26 cellular contexts compared by ENCODE assay signal in genomic region chr2:236080412-236080811, GRCh38.
DNase-seq lines count a peak whose midpoint lies in the region; ATAC-seq, FAIRE-seq and TF ChIP-seq lines count a peak whose summit lies in the region.
"Had no signal": no experiment of that assay in that cellular context is flagged by ENCODE, and none has a peak within 500 bp of the region (broad histone marks: within the 10 kb centered on the region; RNA-seq: fewer than 3 reads in every experiment).

No MANE protein-coding gene starts in this region.

- TF ChIP-seq CTCF in K562 (IDR thresholded peaks at IDR 0.05 in 2 of 3, conservative IDR thresholded peaks at IDR 0.05 in 1 of 3; ENCODE audit: insufficient read depth in 2 of 3, low read depth in 1 of 3, low read length in 3 of 3) (no peak), progenitor cell of endocrine pancreas (IDR thresholded peaks at IDR 0.05; ENCODE audit: unreplicated experiment) (no peak)

- no peaks in the 10 kb centered on the region for H4K20me1 ChIP-seq in K562 (replicated peaks; ENCODE audit: control insufficient read depth, insufficient read depth, low read length)

- TF ChIP-seq RAD21 in K562 (CRISPR knock-in tag; conservative IDR thresholded peaks at IDR 0.05 in 1 of 2, IDR thresholded peaks at IDR 0.05 in 1 of 2), result no peak

- H3K23ac ChIP-seq in mesenchymal stem cell (ENCODE audit: low read length in 2 of 2), result no peak overlapping the region

- no peak for DNase-seq in K562 (ENCODE audit: extremely low read depth in 1 of 4, low spot score in 3 of 4)
- DNase-seq in mesenchymal stem cell, result no peak
- no peak for DNase-seq in progenitor cell of endocrine pancreas (ENCODE audit: low spot score, unreplicated experiment)
- DNase-seq: 8988T; ACHN; BE2C; C1 segment of cervical spinal cord; CD4-positive, alpha-beta memory T cell; CD4-positive, CD25-positive, alpha-beta regulatory T cell; CD8-positive, alpha-beta memory T cell; COR-L47; DMS 273 treated with DMSO at 0.1 percent for 48 hours; DMS153; DMS53; DMS79; DND-41; EL; GDM1 had no signal

- no peak overlapping the region for H3K4me2 ChIP-seq in K562 (ENCODE audit: insufficient read depth, low read length)
- H3K4me2 ChIP-seq in mesenchymal stem cell (ENCODE audit: low read length, poor library complexity, severe bottlenecking), result no peak overlapping the region
- H3K4me2 ChIP-seq: BLaER1 had no signal

- H3K27me3 Mint-ChIP-seq in progenitor cell of endocrine pancreas, result no peaks in the 10 kb centered on the region
- H3K27me3 Mint-ChIP-seq: CD4-positive, alpha-beta memory T cell; CD4-positive, CD25-positive, alpha-beta regulatory T cell; CD8-positive, alpha-beta memory T cell had no signal

- TF ChIP-seq EP300 in K562 (IDR thresholded peaks at IDR 0.05; ENCODE audit: low read length), result no peak

- no peak overlapping the region for H2BK5ac ChIP-seq in mesenchymal stem cell (ENCODE audit: low read depth, low read length, poor library complexity, severe bottlenecking)

- no peaks in the 10 kb centered on the region for H3K36me3 ChIP-seq in K562 (ENCODE audit: control insufficient read depth, insufficient read depth, low read length)
- peaks cover 0 to 3% of the 10 kb centered on the region in 2 experiments for H3K36me3 ChIP-seq in mesenchymal stem cell (ENCODE audit: control insufficient read depth in 1 of 2, insufficient read depth in 2 of 2, low read depth in 1 of 2, low read length in 2 of 2)
- H3K36me3 ChIP-seq: BE2C had no signal

- H2BK15ac ChIP-seq in mesenchymal stem cell (ENCODE audit: low read depth, poor library complexity, severe bottlenecking), result no peak overlapping the region

- H2AFZ ChIP-seq in K562 (ENCODE audit: low read depth, low read length) (no peak overlapping the region), mesenchymal stem cell (ENCODE audit: low read depth, low read length) (no peak overlapping the region)

- in situ Hi-C loops in K562 (cut with MboI), result no loop called here

- WGBS in K562 (ENCODE audit: insufficient coverage, low coverage, missing lambda C conversion rate), result 68% methylated on average over 3 of the region's 3 CpGs
- WGBS in mesenchymal stem cell, result 100% methylated on average over 3 of the region's 3 CpGs

- H4K91ac ChIP-seq in mesenchymal stem cell (ENCODE audit: low read length), result no peak overlapping the region

- no peak overlapping the region for H3K18ac ChIP-seq in mesenchymal stem cell (ENCODE audit: low read depth in 1 of 2, low read length in 2 of 2)

- ATAC-seq in K562, result no peak
- ATAC-seq in GM18502 (IDR thresholded peaks at IDR 0.05; ENCODE audit: poor library complexity, unreplicated experiment), result no peak
- ATAC-seq in GM21723 (IDR thresholded peaks at IDR 0.05; ENCODE audit: unreplicated experiment), result no peak
- ATAC-seq: GM12878 had no signal

- peaks cover 12% of the 10 kb centered on the region for H3K4me1 Mint-ChIP-seq in progenitor cell of endocrine pancreas (ENCODE audit: low read depth)
- H3K4me1 Mint-ChIP-seq: CD14-positive monocyte; CD4-positive, alpha-beta memory T cell; CD4-positive, CD25-positive, alpha-beta regulatory T cell; CD8-positive, alpha-beta memory T cell had no signal

- H3K9me1 ChIP-seq in K562 (ENCODE audit: control insufficient read depth, insufficient read depth, low read length), result no peaks in the 10 kb centered on the region

- H3K36me3 Mint-ChIP-seq in progenitor cell of endocrine pancreas (ENCODE audit: insufficient read depth), result no peaks in the 10 kb centered on the region
- H3K36me3 Mint-ChIP-seq: CD14-positive monocyte; CD4-positive, alpha-beta memory T cell; CD4-positive, CD25-positive, alpha-beta regulatory T cell; CD8-positive, alpha-beta memory T cell had no signal

- no peaks in the 10 kb centered on the region for H3K9me3 Mint-ChIP-seq in progenitor cell of endocrine pancreas (ENCODE audit: low read depth)
- H3K9me3 Mint-ChIP-seq: CD4-positive, alpha-beta memory T cell; CD4-positive, CD25-positive, alpha-beta regulatory T cell had no signal

- no peak overlapping the region for H3K4ac ChIP-seq in mesenchymal stem cell (ENCODE audit: low read depth in 1 of 2, low read length in 2 of 2)

- no peak overlapping the region for H3K4me3 Mint-ChIP-seq in progenitor cell of endocrine pancreas (ENCODE audit: low read depth)
- H3K4me3 Mint-ChIP-seq: CD14-positive monocyte; CD4-positive, alpha-beta memory T cell; CD4-positive, CD25-positive, alpha-beta regulatory T cell; CD8-positive, alpha-beta memory T cell had no signal

- no peak for TF ChIP-seq POLR2A in K562 (conservative IDR thresholded peaks at IDR 0.05)

- BruUV-seq in K562 (replicated peaks; lab: Mats Ljungman, UMichigan), result no TSS peak

- peaks cover 12% of the 10 kb centered on the region for H3K79me1 ChIP-seq in mesenchymal stem cell (replicated peaks; ENCODE audit: low read length, poor library complexity, severe bottlenecking)

- no peak overlapping the region for H4K8ac ChIP-seq in mesenchymal stem cell (ENCODE audit: low read length)

- H3K9me3 ChIP-seq in K562 (replicated peaks; ENCODE audit: control insufficient read depth, insufficient read depth, low read depth, low read length), result no peaks in the 10 kb centered on the region
- H3K9me3 ChIP-seq in mesenchymal stem cell (ENCODE audit: control insufficient read depth, low read length), result no peaks in the 10 kb centered on the region
- H3K9me3 ChIP-seq: BE2C, BLaER1 had no signal

- CTCF ChIA-PET in K562 (lab: Yijun Ruan, JAX; ENCODE audit: low intra/inter-chr PET ratio), result no interaction called here

- no peak for FAIRE-seq in K562 (lab: Jason Lieb, UNC)
- FAIRE-seq: A204.1, GM12878, GM12892, GM19239 had no signal

- POLR2A ChIA-PET in K562 (lab: Yijun Ruan, JAX), result interaction anchor here (1.2 kb wide), 1 partner anchor 38 kb away, joined by 4 read pairs; no protein-coding TSS in a partner anchor

- H3K79me2 ChIP-seq in K562 (ENCODE audit: control insufficient read depth, insufficient read depth, low read length), result no peaks in the 10 kb centered on the region

- no peak overlapping the region for H2BK120ac ChIP-seq in mesenchymal stem cell (ENCODE audit: low read depth, low read length)

- H3K4me1 ChIP-seq in K562 (replicated peaks in 1 of 2; ENCODE audit: control insufficient read depth in 2 of 2, insufficient read depth in 2 of 2, low read length in 2 of 2), result peaks cover 0 to 4% of the 10 kb centered on the region in 2 experiments; a peak in 2 of 5 replicates
- peaks cover 28% of the 10 kb centered on the region for H3K4me1 ChIP-seq in mesenchymal stem cell (ENCODE audit: control insufficient read depth, insufficient read depth, low read depth, low read length)

- H3K27ac ChIP-seq in K562 (ENCODE audit: extremely low read depth, low read depth, low read length), result no peak overlapping the region
- H3K27ac ChIP-seq in mesenchymal stem cell (ENCODE audit: low read length, poor library complexity, severe bottlenecking), result no peak overlapping the region
- H3K27ac ChIP-seq: BLaER1 had no signal

- H3K4me3 ChIP-seq in K562 (no peak overlapping the region), mesenchymal stem cell (ENCODE audit: insufficient read depth in 1 of 2, low read depth in 1 of 2, low read length in 2 of 2) (no peak overlapping the region)
- H3K4me3 ChIP-seq: BLaER1, GM12878 had no signal

- H3K27ac Mint-ChIP-seq in progenitor cell of endocrine pancreas, result peak overlapping the region; percentile 61
- H3K27ac Mint-ChIP-seq: CD14-positive monocyte; CD4-positive, alpha-beta memory T cell; CD4-positive, CD25-positive, alpha-beta regulatory T cell had no signal

- no peak overlapping the region for H3K9ac ChIP-seq in K562 (ENCODE audit: insufficient read depth in 1 of 2, low read depth in 2 of 2, low read length in 2 of 2)
- H3K9ac ChIP-seq in mesenchymal stem cell (ENCODE audit: low read length), result no peak overlapping the region
- H3K9ac ChIP-seq: BLaER1 had no signal

- no peak overlapping the region for H3K14ac ChIP-seq in mesenchymal stem cell (ENCODE audit: low read length in 2 of 2)

- no peak overlapping the region for H2BK12ac ChIP-seq in mesenchymal stem cell (ENCODE audit: low read length in 2 of 2)

- intact Hi-C loops in K562 (cut with micrococcal nuclease), result no loop called here

- H3K27me3 ChIP-seq in K562 (ENCODE audit: control insufficient read depth in 2 of 2, insufficient read depth in 2 of 2, low read length in 2 of 2) (no peaks in the 10 kb centered on the region), mesenchymal stem cell (ENCODE audit: control insufficient read depth in 1 of 2, insufficient read depth in 1 of 2, low read length in 2 of 2) (no peaks in the 10 kb centered on the region)
- H3K27me3 ChIP-seq: BE2C, BLaER1 had no signal

- H2AK5ac ChIP-seq in mesenchymal stem cell (ENCODE audit: low read length, severe bottlenecking), result peak overlapping the region; percentile 30

TF ChIP-seq in K562, 482 proteins besides CTCF, POLR2A, EP300 and RAD21:
- TF ChIP-seq ARID1B (IDR thresholded peaks at IDR 0.05) (no peak), ZNF12 (CRISPR knock-in tag; IDR thresholded peaks at IDR 0.05) (peak; percentile 77; the same call in 1 of the 2 replicates)
